ENCODE assay signal across 34 cellular contexts in the genomic region with DNA sequence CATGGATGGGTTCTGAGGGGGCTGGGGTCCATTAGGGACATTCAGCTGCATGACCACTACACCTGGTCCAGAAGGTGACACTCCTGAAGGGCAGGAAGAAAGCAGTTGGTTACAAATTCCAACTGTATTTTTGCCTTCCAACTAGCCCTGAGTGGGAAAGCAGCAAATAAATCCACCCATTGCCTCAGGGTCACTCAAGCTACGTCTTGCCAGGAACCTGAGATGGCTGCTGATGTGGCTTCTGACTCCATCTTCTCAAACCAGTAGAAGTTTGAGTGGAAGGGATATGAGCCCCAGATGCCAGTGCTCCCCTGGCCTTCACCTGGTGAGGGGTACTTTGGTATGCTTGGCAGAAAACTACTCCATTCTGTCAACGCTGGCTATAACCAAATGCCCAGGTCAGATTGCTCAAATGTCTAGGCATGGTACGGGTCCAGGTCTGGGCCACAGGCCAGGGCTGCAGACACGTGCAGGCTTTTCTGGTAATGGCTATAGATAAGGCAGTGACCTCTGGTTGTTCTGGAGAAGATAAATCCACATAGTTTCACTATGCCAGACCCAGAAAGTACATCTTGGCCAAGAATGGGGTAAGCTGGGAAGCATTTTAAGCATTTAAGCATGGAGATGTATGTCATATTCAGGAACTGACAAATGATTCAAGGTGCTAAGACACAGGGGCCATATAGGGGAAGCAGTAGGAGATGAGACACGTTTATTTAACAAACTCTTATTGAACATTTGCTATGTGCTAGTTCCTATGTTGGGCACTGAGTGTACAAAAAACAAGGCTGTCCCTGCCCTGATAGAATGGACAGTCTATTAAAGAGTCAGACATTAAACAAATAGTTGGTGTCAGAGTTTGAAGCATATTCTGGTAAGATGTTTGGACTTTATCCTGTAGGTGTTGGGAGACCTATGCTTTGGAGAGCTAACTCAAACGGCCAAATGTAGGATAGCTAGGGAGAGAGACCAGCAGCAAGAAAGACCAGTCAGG. TPM values are rescaled to one million over a fixed set of nuclear protein-coding genes. Genes with fewer than 3 reads are reported as not detected.
DNase-seq lines count a peak whose midpoint lies in the region; ATAC-seq and TF ChIP-seq lines count a peak whose summit lies in the region.
"Had no signal": no experiment of that assay in that cellular context is flagged by ENCODE, and none has a peak within 500 bp of the region (broad histone marks: within the 10 kb centered on the region; RNA-seq: fewer than 3 reads in every experiment).

No MANE protein-coding gene starts in this region.

- H4K8ac ChIP-seq in mesendoderm (ENCODE audit: low read depth, low read length) = no peak overlapping the region

- peaks cover 46% of the 10 kb centered on the region for H3K36me3 ChIP-seq in left ventricle myocardium inferior
- peaks cover 2% of the 10 kb centered on the region for H3K36me3 ChIP-seq in mesendoderm (ENCODE audit: control insufficient read depth, insufficient read depth, low read length)
- H3K36me3 ChIP-seq in tibial nerve = peaks cover 4 to 90% (median 10%) of the 10 kb centered on the region in 3 donors
- H3K36me3 ChIP-seq: ovary had no signal

- peak; percentile 85 for DNase-seq in NCI-H226
- DNase-seq in left ventricle myocardium inferior = peak; percentile 78
- DNase-seq in omental fat pad (ENCODE audit: low spot score) = no peak
- DNase-seq in mesendoderm = no peak
- no peak for DNase-seq in tibial nerve (ENCODE audit: low spot score in 2 of 2)
- DNase-seq in activated gamma-delta T cell (lab: John Stamatoyannopoulos, UW) = no peak
- DNase-seq: activated CD4-positive, alpha-beta memory T cell treated with anti-CD3 and anti-CD28 coated beads, Interleukin-2, amount 10 ng/mL, durations not matched to agents 7 days and 5 days; activated CD8-positive, alpha-beta memory T cell treated with anti-CD3 and anti-CD28 coated beads, Interleukin-2, amount 50 U/mL, for 4 hours; activated naive CD4-positive, alpha-beta T cell treated with anti-CD3 and anti-CD28 coated beads for 36 hours; Calu3; CD4-positive, CD25-positive, alpha-beta regulatory T cell; cortex of kidney; DMS79; effector memory CD4-positive, alpha-beta T cell; foreskin fibroblast; GF-D8; head of caudate nucleus; KBM-7; NCI-H1092 treated with DMSO at 0.1 percent for 48 hours; NCI-H2029; nephron progenitor cell; ovary; SHP77 treated with DMSO at 0.1 percent for 48 hours; stimulated activated CD4-positive, alpha-beta T cell treated with anti-CD3 and anti-CD28 coated beads, Interleukin-4, amount 100 ng/mL, for 1 hour; transverse colon had no signal

- intact Hi-C loops in left ventricle myocardium inferior (cut with micrococcal nuclease) = no loop called here

- H3K18ac ChIP-seq in mesendoderm (ENCODE audit: low read length) = no peak overlapping the region

- H2BK120ac ChIP-seq in mesendoderm (ENCODE audit: low read depth, low read length) = no peak overlapping the region

- WGBS in mesendoderm (ENCODE audit: extremely low coverage, insufficient coverage, low lambda C conversion rate) = no CpG with 5 or more reads among the region's 6 CpGs
- WGBS in tibial nerve, 2 donors = 64 to 70% methylated on average over 6 of the region's 6 CpGs

- H3K9me3 ChIP-seq in left ventricle myocardium inferior (replicated peaks) = no peaks in the 10 kb centered on the region
- no peaks in the 10 kb centered on the region for H3K9me3 ChIP-seq in tibial nerve
- H3K9me3 ChIP-seq: A549, ovary, transverse colon had no signal

- H3K9ac ChIP-seq in mesendoderm (ENCODE audit: low read length) = no peak overlapping the region

- H3K4me1 ChIP-seq in left ventricle myocardium inferior (peaks cover 63% of the 10 kb centered on the region), mesendoderm (ENCODE audit: control insufficient read depth, low read depth, low read length) (no peaks in the 10 kb centered on the region), tibial nerve (peaks cover 0 to 6% (median 0%) of the 10 kb centered on the region in 4 donors)
- H3K4me1 ChIP-seq: transverse colon had no signal

- H3K27me3 ChIP-seq in left ventricle myocardium inferior (ENCODE audit: low read depth) = no peaks in the 10 kb centered on the region
- no peaks in the 10 kb centered on the region for H3K27me3 ChIP-seq in mesendoderm (ENCODE audit: insufficient read depth, low read length, poor library complexity)
- H3K27me3 ChIP-seq in tibial nerve = no peaks in the 10 kb centered on the region
- H3K27me3 ChIP-seq: ovary, transverse colon had no signal

- no peak overlapping the region for H2BK5ac ChIP-seq in mesendoderm (ENCODE audit: low read length)

- H4K5ac ChIP-seq in mesendoderm (ENCODE audit: low read length) = no peak overlapping the region

- TF ChIP-seq CTCF in brain (conservative IDR thresholded peaks at IDR 0.05) = no peak
- TF ChIP-seq CTCF in left ventricle myocardium inferior (IDR thresholded peaks at IDR 0.05; ENCODE audit: borderline replicate concordance) = no peak
- no peak for TF ChIP-seq CTCF in omental fat pad (IDR thresholded peaks at IDR 0.05)
- TF ChIP-seq CTCF in tibial nerve (IDR thresholded peaks at IDR 0.05) = no peak

- peak overlapping the region in 4 of 5 experiments; percentile 70 to 89 (median 82) for H3K27ac Mint-ChIP-seq in brain
- H3K27ac Mint-ChIP-seq: activated CD4-positive, alpha-beta memory T cell treated with anti-CD3 and anti-CD28 coated beads, Interleukin-2, amount 10 ng/mL, durations not matched to agents 7 days and 5 days; activated naive CD4-positive, alpha-beta T cell treated with anti-CD3 and anti-CD28 coated beads for 36 hours; activated T-helper 1 cell treated with anti-CD3 and anti-CD28 coated beads, Interleukin-12 subunit alpha, Interleukin-12 subunit beta, Interleukin-2, Interleukin-4 antibody, amounts not matched to agents 30 ng/mL and 10 ng/mL and 1 ng/mL, durations not matched to agents 14 hours and 24 hours and 36 hours; GM23338; nephron progenitor cell; T-helper 2 cell treated with Interferon-gamma antibody and Interleukin-4, amounts not matched to agents 5 μg/mL and 100 μg/mL, for 36 hours had no signal

- ATAC-seq in omental fat pad (ENCODE audit: low FRiP score) (peak; percentile 55), GM21576 (IDR thresholded peaks at IDR 0.05; ENCODE audit: unreplicated experiment) (no peak)
- ATAC-seq: A549, GM23338, Panc1, sciatic nerve had no signal

- no peaks in the 10 kb centered on the region for H3K79me2 ChIP-seq in mesendoderm (ENCODE audit: control insufficient read depth, insufficient read depth, low read length)

- TF ChIP-seq POLR2A in tibial nerve (IDR thresholded peaks at IDR 0.05) = no peak

- no peak overlapping the region for H3K23ac ChIP-seq in mesendoderm (ENCODE audit: low read length)

- no peak overlapping the region for H3K56ac ChIP-seq in mesendoderm (ENCODE audit: low read length)

- no peak overlapping the region for H2BK15ac ChIP-seq in mesendoderm (replicated peaks; ENCODE audit: low read depth)

- H2AK5ac ChIP-seq in mesendoderm (ENCODE audit: low read length) = no peak overlapping the region

- peaks cover 21% of the 10 kb centered on the region for H3K36me3 Mint-ChIP-seq in brain

- no peak overlapping the region for H3K4me2 ChIP-seq in mesendoderm (ENCODE audit: low read length)
- H3K4me2 ChIP-seq: A549, GM23338 had no signal

- no peak overlapping the region for H3K4me3 Mint-ChIP-seq in brain
- H3K4me3 Mint-ChIP-seq: activated CD4-positive, alpha-beta memory T cell treated with anti-CD3 and anti-CD28 coated beads, Interleukin-2, amount 10 ng/mL, durations not matched to agents 7 days and 5 days; activated naive CD4-positive, alpha-beta T cell treated with anti-CD3 and anti-CD28 coated beads for 36 hours; activated T-helper 1 cell treated with anti-CD3 and anti-CD28 coated beads, Interleukin-12 subunit alpha, Interleukin-12 subunit beta, Interleukin-2, Interleukin-4 antibody, amounts not matched to agents 30 ng/mL and 10 ng/mL and 1 ng/mL, durations not matched to agents 14 hours and 24 hours and 36 hours; CD4-positive, CD25-positive, alpha-beta regulatory T cell; GM23338; nephron progenitor cell; T-helper 2 cell treated with Interferon-gamma antibody and Interleukin-4, amounts not matched to agents 5 μg/mL and 100 μg/mL, for 36 hours had no signal

- no peak overlapping the region for H3K4ac ChIP-seq in mesendoderm (ENCODE audit: low read depth, low read length)

- no peaks in the 10 kb centered on the region for H3K27me3 Mint-ChIP-seq in brain
- H3K27me3 Mint-ChIP-seq: activated CD4-positive, alpha-beta memory T cell treated with anti-CD3 and anti-CD28 coated beads, Interleukin-2, amount 10 ng/mL, durations not matched to agents 7 days and 5 days; CD4-positive, CD25-positive, alpha-beta regulatory T cell had no signal

- TF ChIP-seq EP300 in tibial nerve (IDR thresholded peaks at IDR 0.05) = no peak

- H3K4me3 ChIP-seq in left ventricle myocardium inferior (no peak overlapping the region), mesendoderm (ENCODE audit: low read length) (no peak overlapping the region), tibial nerve (no peak overlapping the region)
- H3K4me3 ChIP-seq: A549, GM23338, ovary, transverse colon had no signal

- no peaks in the 10 kb centered on the region for H3K9me3 Mint-ChIP-seq in brain
- H3K9me3 Mint-ChIP-seq: activated CD4-positive, alpha-beta memory T cell treated with anti-CD3 and anti-CD28 coated beads, Interleukin-2, amount 10 ng/mL, durations not matched to agents 7 days and 5 days; activated naive CD4-positive, alpha-beta T cell treated with anti-CD3 and anti-CD28 coated beads for 36 hours; activated T-helper 1 cell treated with anti-CD3 and anti-CD28 coated beads, Interleukin-12 subunit alpha, Interleukin-12 subunit beta, Interleukin-2, Interleukin-4 antibody, amounts not matched to agents 30 ng/mL and 10 ng/mL and 1 ng/mL, durations not matched to agents 14 hours and 24 hours and 36 hours; GM23338; nephron progenitor cell; T-helper 2 cell treated with Interferon-gamma antibody and Interleukin-4, amounts not matched to agents 5 μg/mL and 100 μg/mL, for 36 hours had no signal

- H3K27ac ChIP-seq in left ventricle myocardium inferior (replicated peaks) = peak overlapping the region; percentile 85
- no peak overlapping the region for H3K27ac ChIP-seq in mesendoderm (ENCODE audit: low read depth, low read length)
- H3K27ac ChIP-seq in tibial nerve = no peak overlapping the region
- H3K27ac ChIP-seq: A549, epithelial cell of prostate, ovary, transverse colon had no signal

- peaks cover 36% of the 10 kb centered on the region for H3K4me1 Mint-ChIP-seq in brain

- H3K79me1 ChIP-seq in mesendoderm (ENCODE audit: low read length) = no peaks in the 10 kb centered on the region

RNA-seq across cellular contexts. Expression of a gene that starts 8.3 kb away (rescaled TPM):
- polyA plus RNA-seq in brain (ENCODE audit: insufficient read depth, low read depth, low replicate concordance) = 1.9 TPM
- 0.69 TPM for total RNA-seq in left ventricle myocardium inferior
- 1 to 10 TPM; 2.0 to 3.7 (median 2.6) TPM for total RNA-seq in omental fat pad
- polyA plus RNA-seq in mesendoderm (2013, experiment 1 of 2) = 0.24 TPM
- polyA plus RNA-seq in mesendoderm (2013, experiment 2 of 2) = 0.42 TPM
- 1 to 10 TPM in 3 of 4 donors, not detected in 1; 1.7 to 5.0 (median 3.6) TPM for total RNA-seq in tibial nerve

RNA-seq across cellular contexts. Expression of a gene that starts 29.8 kb away (rescaled TPM):
- polyA plus RNA-seq in brain (ENCODE audit: insufficient read depth, low read depth, low replicate concordance) = 394 TPM
- total RNA-seq in left ventricle myocardium inferior = 22.9 TPM
- 10 to 100 TPM; 45.2 to 66.4 (median 55.0) TPM for total RNA-seq in omental fat pad
- polyA plus RNA-seq in mesendoderm (2013, experiment 1 of 2) = 223 TPM
- polyA plus RNA-seq in mesendoderm (2013, experiment 2 of 2) = 222 TPM
- total RNA-seq in tibial nerve = 10 to 100 TPM; 18.4 to 77.3 (median 32.6) TPM

RNA-seq across cellular contexts. Expression of a gene that starts 42.7 kb away (rescaled TPM):
- polyA plus RNA-seq in brain (ENCODE audit: insufficient read depth, low read depth, low replicate concordance) = 41.8 TPM
- total RNA-seq in left ventricle myocardium inferior (0.44 TPM), omental fat pad (1 to 10 TPM in 2 of 4 donors, under 1 TPM in 1, not detected in 1; 0.56 to 2.4 (median 1.4) TPM), tibial nerve (1 to 10 TPM in 1 of 4 donors, not detected in 3; 4.2 TPM)
- polyA plus RNA-seq in mesendoderm (2013, experiment 1 of 2) = 0.52 TPM
- 0.42 TPM for polyA plus RNA-seq in mesendoderm (2013, experiment 2 of 2)
- total RNA-seq: transverse colon had no signal

Comparison
In these comparisons a context has a peak if more than half of its experiments do, and no peak if none do; other contexts are left out.
1. DNase-seq: peak in NCI-H226 (single experiment) and left ventricle myocardium inferior (single experiment); none in omental fat pad (single experiment), mesendoderm (single experiment), tibial nerve (0 of 2) and activated gamma-delta T cell (single experiment).